In the genomic region with DNA sequence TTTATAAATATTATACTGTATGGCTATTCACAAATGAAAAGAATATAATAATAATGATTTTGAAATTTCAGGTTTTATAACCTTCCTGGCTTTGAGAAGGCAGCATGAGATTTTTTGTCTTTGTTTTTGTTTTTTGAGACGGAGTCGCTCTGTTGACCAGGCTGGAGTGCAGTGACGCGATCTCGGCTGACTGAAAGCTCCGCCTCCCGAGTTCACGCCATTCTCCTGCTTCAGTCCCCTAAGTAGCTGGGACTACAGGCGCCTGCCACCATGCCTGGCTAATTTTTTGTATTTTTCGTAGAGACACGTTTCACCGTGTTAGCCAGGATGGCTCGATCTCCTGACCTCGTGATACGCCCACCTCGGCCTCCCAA, we compare ENCODE assay signal across 8 cellular contexts.
DNase-seq lines count a peak whose midpoint lies in the region; ATAC-seq and TF ChIP-seq lines count a peak whose summit lies in the region.

No MANE protein-coding gene starts in this region.

- DNase-seq in activated T-cell treated with anti-CD3 and anti-CD28 coated beads for 1 hour (ENCODE audit: low read depth) (peak; percentile 34), iris pigment epithelial cell (ENCODE audit: low read depth) (peak; percentile 67), NCI-H187 (lab: John Stamatoyannopoulos, UW) (no peak), posterior vena cava (ENCODE audit: low spot score) (no peak)
- DNase-seq in stimulated activated CD8-positive, alpha-beta memory T cell treated with anti-CD3 and anti-CD28 coated beads, Interleukin-7, amount 100 ng/mL, for 4 hours (ENCODE audit: low read depth in 2 of 2), result peak; percentile 15 to 23

- intact Hi-C loops in posterior vena cava (cut with DNase I), result no loop called here

- H3K9me3 ChIP-seq in KOPT-K1 (ENCODE audit: insufficient read depth, low read length, poor library complexity, severe bottlenecking), result peaks cover 46% of the 10 kb centered on the region

- peaks cover 4% of the 10 kb centered on the region; the same call in 1 of the 2 replicates for H3K36me3 ChIP-seq in KOPT-K1 (ENCODE audit: insufficient read depth, low read length)

- H3K27ac ChIP-seq in KOPT-K1 (ENCODE audit: low read depth, low read length, poor library complexity, severe bottlenecking), result peak overlapping the region; percentile 88

- no peak for ATAC-seq in HG02623 (IDR thresholded peaks at IDR 0.05; ENCODE audit: unreplicated experiment)
- ATAC-seq in SK-N-SH treated with all-trans-retinoic acid at 6 μM for 48 hours, result no peak

TF ChIP-seq in SK-N-SH treated with all-trans-retinoic acid at 6 μM for 48 hours, 23 proteins besides CTCF, POLR2A, EP300 and RAD21:
- TF ChIP-seq RARB (CRISPR knock-in tag; IDR thresholded peaks at IDR 0.05) (no peak), GLIS3 (CRISPR knock-in tag; IDR thresholded peaks at IDR 0.05) (no peak), ZFP3 (CRISPR knock-in tag; IDR thresholded peaks at IDR 0.05) (no peak), ESRRG (CRISPR knock-in tag; IDR thresholded peaks at IDR 0.05) (no peak), ZC3H10 (CRISPR knock-in tag; IDR thresholded peaks at IDR 0.05) (no peak), ZFP30 (CRISPR knock-in tag; IDR thresholded peaks at IDR 0.05) (no peak), ISL1 (CRISPR knock-in tag; IDR thresholded peaks at IDR 0.05) (no peak), CSRNP3 (CRISPR knock-in tag; IDR thresholded peaks at IDR 0.05) (no peak), ZNF70 (CRISPR knock-in tag; IDR thresholded peaks at IDR 0.05) (no peak), BACH2 (CRISPR knock-in tag; IDR thresholded peaks at IDR 0.05; ENCODE audit: borderline replicate concordance) (no peak), ARNTL (CRISPR knock-in tag; IDR thresholded peaks at IDR 0.05; ENCODE audit: borderline replicate concordance, low read depth) (no peak), CSDC2 (CRISPR knock-in tag; IDR thresholded peaks at IDR 0.05) (no peak), TOX (CRISPR knock-in tag; IDR thresholded peaks at IDR 0.05; ENCODE audit: borderline replicate concordance) (no peak), SNAI2 (CRISPR knock-in tag; IDR thresholded peaks at IDR 0.05) (no peak), PPARA (CRISPR knock-in tag; IDR thresholded peaks at IDR 0.05; ENCODE audit: borderline replicate concordance) (no peak), TCF4 (CRISPR knock-in tag; IDR thresholded peaks at IDR 0.05; ENCODE audit: borderline replicate concordance) (no peak)
- TF ChIP-seq, protein P1, sequence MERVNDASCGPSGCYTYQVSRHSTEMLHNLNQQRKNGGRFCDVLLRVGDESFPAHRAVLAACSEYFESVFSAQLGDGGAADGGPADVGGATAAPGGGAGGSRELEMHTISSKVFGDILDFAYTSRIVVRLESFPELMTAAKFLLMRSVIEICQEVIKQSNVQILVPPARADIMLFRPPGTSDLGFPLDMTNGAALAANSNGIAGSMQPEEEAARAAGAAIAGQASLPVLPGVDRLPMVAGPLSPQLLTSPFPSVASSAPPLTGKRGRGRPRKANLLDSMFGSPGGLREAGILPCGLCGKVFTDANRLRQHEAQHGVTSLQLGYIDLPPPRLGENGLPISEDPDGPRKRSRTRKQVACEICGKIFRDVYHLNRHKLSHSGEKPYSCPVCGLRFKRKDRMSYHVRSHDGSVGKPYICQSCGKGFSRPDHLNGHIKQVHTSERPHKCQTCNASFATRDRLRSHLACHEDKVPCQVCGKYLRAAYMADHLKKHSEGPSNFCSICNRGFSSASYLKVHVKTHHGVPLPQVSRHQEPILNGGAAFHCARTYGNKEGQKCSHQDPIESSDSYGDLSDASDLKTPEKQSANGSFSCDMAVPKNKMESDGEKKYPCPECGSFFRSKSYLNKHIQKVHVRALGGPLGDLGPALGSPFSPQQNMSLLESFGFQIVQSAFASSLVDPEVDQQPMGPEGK (CRISPR knock-in tag; IDR thresholded peaks at IDR 0.05; ENCODE audit: borderline replicate concordance), result no peak
- TF ChIP-seq, protein P2, sequence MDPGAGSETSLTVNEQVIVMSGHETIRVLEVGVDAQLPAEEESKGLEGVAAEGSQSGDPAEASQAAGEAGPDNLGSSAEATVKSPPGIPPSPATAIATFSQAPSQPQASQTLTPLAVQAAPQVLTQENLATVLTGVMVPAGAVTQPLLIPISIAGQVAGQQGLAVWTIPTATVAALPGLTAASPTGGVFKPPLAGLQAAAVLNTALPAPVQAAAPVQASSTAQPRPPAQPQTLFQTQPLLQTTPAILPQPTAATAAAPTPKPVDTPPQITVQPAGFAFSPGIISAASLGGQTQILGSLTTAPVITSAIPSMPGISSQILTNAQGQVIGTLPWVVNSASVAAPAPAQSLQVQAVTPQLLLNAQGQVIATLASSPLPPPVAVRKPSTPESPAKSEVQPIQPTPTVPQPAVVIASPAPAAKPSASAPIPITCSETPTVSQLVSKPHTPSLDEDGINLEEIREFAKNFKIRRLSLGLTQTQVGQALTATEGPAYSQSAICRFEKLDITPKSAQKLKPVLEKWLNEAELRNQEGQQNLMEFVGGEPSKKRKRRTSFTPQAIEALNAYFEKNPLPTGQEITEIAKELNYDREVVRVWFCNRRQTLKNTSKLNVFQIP (CRISPR knock-in tag; IDR thresholded peaks at IDR 0.05; ENCODE audit: borderline replicate concordance, low read depth), result no peak
TF ChIP-seq in SK-N-SH treated with all-trans-retinoic acid at 6 μM for 48 hours: peak in this region for 0.

Comparison
In these comparisons a context has a peak if more than half of its experiments do, and no peak if none do; other contexts are left out.
1. DNase-seq: peak in activated T-cell treated with anti-CD3 and anti-CD28 coated beads for 1 hour (single experiment), iris pigment epithelial cell (single experiment) and stimulated activated CD8-positive, alpha-beta memory T cell treated with anti-CD3 and anti-CD28 coated beads, Interleukin-7, amount 100 ng/mL, for 4 hours (2 of 2); none in NCI-H187 (0 of 2) and posterior vena cava (single experiment).